8 cellular contexts compared by ENCODE assay signal in genomic region chr17:58156839-58157803, GRCh38. TPM values are rescaled to one million over a fixed set of nuclear protein-coding genes. Genes with fewer than 3 reads are reported as not detected.
DNase-seq lines count a peak whose midpoint lies in the region; ATAC-seq lines count a peak whose summit lies in the region.

No MANE protein-coding gene starts in this region.

- H3K27ac ChIP-seq in esophagus (ENCODE audit: low read depth in 2 of 2, low read length in 1 of 2) (no peak overlapping the region), subcutaneous abdominal adipose tissue (ENCODE audit: low read depth, low read length) (no peak overlapping the region)

- H3K36me3 ChIP-seq in esophagus (ENCODE audit: control insufficient read depth in 2 of 2, insufficient read depth in 2 of 2, low read length in 1 of 2), result no peaks in the 10 kb centered on the region
- H3K36me3 ChIP-seq in subcutaneous abdominal adipose tissue (ENCODE audit: control insufficient read depth in 5 of 5, insufficient read depth in 5 of 5, low read length in 5 of 5), result no peaks in the 10 kb centered on the region

- ATAC-seq in HG02571 (IDR thresholded peaks at IDR 0.05; ENCODE audit: unreplicated experiment), result no peak

- H3K9me3 ChIP-seq in esophagus (ENCODE audit: control insufficient read depth in 2 of 2, insufficient read depth in 1 of 2, low read depth in 1 of 2, low read length in 1 of 2), result no peaks in the 10 kb centered on the region
- H3K9me3 ChIP-seq in subcutaneous abdominal adipose tissue (ENCODE audit: control insufficient read depth in 5 of 5, low read length in 5 of 5), result no peaks in the 10 kb centered on the region

- peaks cover 2 to 4% of the 10 kb centered on the region in 2 donors for H3K4me1 ChIP-seq in esophagus (ENCODE audit: control insufficient read depth in 2 of 2, insufficient read depth in 2 of 2, low read length in 1 of 2)
- H3K4me1 ChIP-seq in subcutaneous abdominal adipose tissue (ENCODE audit: control insufficient read depth in 5 of 5, insufficient read depth in 5 of 5, low read length in 5 of 5), result peaks cover 0 to 12% (median 10%) of the 10 kb centered on the region in 5 donors

- no peak overlapping the region for H3K9ac ChIP-seq in subcutaneous abdominal adipose tissue (ENCODE audit: low read length in 5 of 5)

- peak overlapping the region; percentile 27 to 38 for H3K4me3 ChIP-seq in esophagus (ENCODE audit: low read depth in 1 of 2, low read length in 2 of 2)
- peak overlapping the region; percentile 30 to 60 (median 50) for H3K4me3 ChIP-seq in subcutaneous abdominal adipose tissue (ENCODE audit: low read depth in 1 of 5, low read length in 5 of 5)

- WGBS in esophagus, 2 donors, result 5% methylated on average over 65 of the region's 65 CpGs

- H3K27me3 ChIP-seq in esophagus (ENCODE audit: control insufficient read depth in 1 of 2, insufficient read depth in 2 of 2, low read length in 2 of 2) (peaks cover 0 to 2% of the 10 kb centered on the region in 2 donors), subcutaneous abdominal adipose tissue (ENCODE audit: control insufficient read depth in 5 of 5, insufficient read depth in 4 of 5, low read length in 5 of 5) (peaks cover 0 to 31% (median 14%) of the 10 kb centered on the region in 5 donors)

- DNase-seq in NCI-H1417 (lab: John Stamatoyannopoulos, UW) (peak; percentile 1 to 89 (median 84)), occipital lobe (lab: John Stamatoyannopoulos, UW) (peak; percentile 2), HPDE6-E6E7 (ENCODE audit: extremely low spot score) (no peak), globus pallidus (ENCODE audit: low spot score) (no peak)
- DNase-seq in activated CD8-positive, alpha-beta memory T cell treated with anti-CD3 and anti-CD28 coated beads, Interleukin-2, amount 50 U/mL, for 1 hour (ENCODE audit: extremely low read depth), result peak; percentile 3

RNA-seq across cellular contexts. Expression of gene OR4D1, which starts 8.9 kb away (rescaled TPM):
- under 1 TPM in 1 of 2 donors, not detected in 1; under 0.01 TPM for polyA plus RNA-seq in esophagus
- under 0.01 TPM for total RNA-seq in occipital lobe

RNA-seq across cellular contexts. Expression of gene OR4D2, which starts 9.7 kb away (rescaled TPM):
- not detected for polyA plus RNA-seq in esophagus
- total RNA-seq in occipital lobe, result not detected

RNA-seq across cellular contexts. Expression of gene EPX, which starts 35.4 kb away (rescaled TPM):
- not detected for polyA plus RNA-seq in esophagus
- total RNA-seq in occipital lobe, result not detected

Comparison
In these comparisons a context has a peak if more than half of its experiments do, and no peak if none do; other contexts are left out.
1. DNase-seq: peak in NCI-H1417 (3 of 3), activated CD8-positive, alpha-beta memory T cell treated with anti-CD3 and anti-CD28 coated beads, Interleukin-2, amount 50 U/mL, for 1 hour (single experiment) and occipital lobe (single experiment); none in HPDE6-E6E7 (single experiment) and globus pallidus (single experiment).